Comparison of ENCODE assay signal across 15 cellular contexts in the genomic region with DNA sequence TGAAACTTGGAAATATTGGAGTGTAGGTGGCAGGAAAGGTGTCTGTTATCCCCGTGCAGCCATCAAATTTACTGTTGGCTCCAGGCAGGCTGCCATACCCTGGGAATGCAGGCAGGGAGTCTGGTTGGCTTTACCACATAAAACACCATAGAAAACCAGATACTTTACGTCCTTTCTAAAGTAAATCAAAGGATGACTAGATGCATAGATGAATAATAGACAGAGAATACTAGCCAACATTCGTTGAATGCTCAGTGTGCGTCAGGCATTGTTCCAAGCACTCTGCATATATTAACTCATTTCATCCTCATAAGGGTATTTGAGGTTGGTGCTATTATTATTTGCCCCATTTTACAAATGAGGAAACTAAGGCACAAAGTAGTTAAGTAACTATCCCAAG.
A peak's percentile ranks its signal among the peaks of the same experiment; 100 is the strongest.
DNase-seq lines count a peak whose midpoint lies in the region; ATAC-seq and TF ChIP-seq lines count a peak whose summit lies in the region.
"Had no signal": no experiment of that assay in that cellular context is flagged by ENCODE, and none has a peak within 500 bp of the region (broad histone marks: within the 10 kb centered on the region; RNA-seq: fewer than 3 reads in every experiment).

No MANE protein-coding gene starts in this region.

- peak; percentile 80 for DNase-seq in astrocyte of the cerebellum (ENCODE audit: low read depth)
- DNase-seq in right atrium auricular region (ENCODE audit: low spot score), result no peak
- DNase-seq in HK-2 (ENCODE audit: unreplicated experiment), result no peak
- DNase-seq: CD4-positive, CD25-positive, alpha-beta regulatory T cell; CD8-positive, alpha-beta T cell; DMS 273 treated with DMSO at 0.1 percent for 48 hours; DMS79 treated with DMSO at 0.1 percent for 48 hours; GF-D8; GM23248; H9 had no signal

- H3K27me3 ChIP-seq in OCI-LY3 (ENCODE audit: low read depth, low read length), result no peaks in the 10 kb centered on the region
- H3K27me3 ChIP-seq in right atrium auricular region, result no peaks in the 10 kb centered on the region

- H4K20me1 ChIP-seq in OCI-LY3 (ENCODE audit: insufficient read depth, low read length), result no peaks in the 10 kb centered on the region

- H3K9me3 ChIP-seq in OCI-LY3 (ENCODE audit: insufficient read depth, low read length) (no peaks in the 10 kb centered on the region), right atrium auricular region (no peaks in the 10 kb centered on the region)

- H3K27ac ChIP-seq in OCI-LY3 (ENCODE audit: low read length) (peak overlapping the region; percentile 94; the same call in 1 of the 2 replicates), right atrium auricular region (no peak overlapping the region)
- H3K27ac ChIP-seq: C4-2B, GM23248 had no signal

- no peaks in the 10 kb centered on the region for H3K36me3 ChIP-seq in OCI-LY3 (replicated peaks; ENCODE audit: low read depth, low read length)
- H3K36me3 ChIP-seq in right atrium auricular region, result no peaks in the 10 kb centered on the region

- no peak overlapping the region for H3K4me2 ChIP-seq in OCI-LY3 (ENCODE audit: low read length)

- no peak for TF ChIP-seq CTCF in OCI-LY3 (IDR thresholded peaks at IDR 0.05; ENCODE audit: low read depth, low read length)
- no peak for TF ChIP-seq CTCF in astrocyte of the cerebellum (IDR thresholded peaks at IDR 0.05; ENCODE audit: low read depth, low read length, missing control alignments)
- TF ChIP-seq CTCF in right atrium auricular region (IDR thresholded peaks at IDR 0.05), result no peak

- H3K4me1 ChIP-seq in OCI-LY3 (ENCODE audit: low read length), result peaks cover 49% of the 10 kb centered on the region
- peaks cover 0 to 28% of the 10 kb centered on the region in 2 donors for H3K4me1 ChIP-seq in right atrium auricular region

- in situ Hi-C loops in astrocyte of the cerebellum (cut with HindIII; ENCODE audit: low sequenced_read_pairs), result no loop called here

- no peak overlapping the region for H2AFZ ChIP-seq in OCI-LY3 (ENCODE audit: low read depth, low read length)
- H2AFZ ChIP-seq: GM23248 had no signal

- H3K79me2 ChIP-seq in OCI-LY3 (ENCODE audit: low read length), result no peaks in the 10 kb centered on the region

- H3K4me3 ChIP-seq in OCI-LY3 (ENCODE audit: low read length) (no peak overlapping the region), astrocyte of the cerebellum (ENCODE audit: low read depth, low read length) (no peak overlapping the region), right atrium auricular region (no peak overlapping the region)
- H3K4me3 ChIP-seq: GM23248 had no signal

- peak; percentile 5 for ATAC-seq in esophagus mucosa
- no peak for ATAC-seq in GM18502 (IDR thresholded peaks at IDR 0.05; ENCODE audit: poor library complexity, unreplicated experiment)
- ATAC-seq: CD8-positive, alpha-beta T cell; HCT116 had no signal

- H3K9ac ChIP-seq in OCI-LY3 (ENCODE audit: low read length), result no peak overlapping the region
- H3K9ac ChIP-seq: GM23248 had no signal
